Comparison of ENCODE assay signal across 8 cellular contexts in the genomic region with DNA sequence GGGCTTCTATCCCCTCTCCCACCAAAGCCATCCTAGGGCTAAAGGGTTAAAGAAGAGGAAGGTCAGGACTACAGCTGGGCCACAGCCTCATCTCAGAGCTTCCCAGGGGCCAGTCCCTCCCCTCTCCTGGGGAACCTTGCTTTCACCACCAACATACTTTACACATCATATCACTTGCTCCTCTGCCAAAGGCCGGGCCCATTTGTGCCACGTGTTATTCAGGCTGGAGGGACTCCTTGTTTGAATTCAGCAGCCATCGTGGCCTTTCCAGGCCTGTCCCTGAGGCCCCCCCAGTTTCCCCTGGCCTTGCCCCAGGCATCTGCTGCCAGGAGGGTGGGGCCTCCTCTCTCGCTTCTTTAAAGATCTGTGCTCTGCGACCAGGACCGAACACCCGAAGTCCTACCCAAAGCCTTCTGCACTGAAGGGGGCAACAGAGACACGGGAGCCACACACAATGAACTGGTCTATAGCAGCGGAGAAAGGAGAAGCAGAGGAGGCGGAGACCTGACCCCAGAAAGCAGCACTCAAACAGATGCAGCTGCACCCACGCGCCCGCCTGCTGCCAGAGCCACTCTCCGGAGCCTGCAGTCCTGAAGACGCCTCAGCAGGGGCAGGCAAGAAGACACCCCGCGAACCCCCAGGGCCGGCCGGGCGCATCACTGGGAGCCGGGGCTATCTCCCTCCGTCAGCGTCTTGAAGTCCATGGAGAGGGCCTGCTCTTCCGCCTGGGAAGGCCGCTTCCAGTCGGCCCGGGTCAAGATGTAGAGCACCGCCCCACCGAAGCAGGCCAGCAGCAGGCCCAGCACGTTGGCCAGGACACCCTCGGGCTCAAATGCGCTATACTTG. TPM values are rescaled to one million over a fixed set of nuclear protein-coding genes. Genes with fewer than 3 reads are reported as not detected.
A peak's percentile ranks its signal among the peaks of the same experiment; 100 is the strongest.
DNase-seq lines count a peak whose midpoint lies in the region; ATAC-seq, FAIRE-seq and TF ChIP-seq lines count a peak whose summit lies in the region.

No MANE protein-coding gene starts in this region.

- H2BK12ac ChIP-seq in H9 (ENCODE audit: insufficient read length, low read depth, low read length), result no peak overlapping the region

- H3K4me1 ChIP-seq in osteoblast (ENCODE audit: insufficient read depth, low read length) (peaks cover 41% of the 10 kb centered on the region), H9 (ENCODE audit: insufficient read depth, low read length) (no peaks in the 10 kb centered on the region)

- H3K4me2 ChIP-seq in osteoblast (ENCODE audit: insufficient read depth, low read length) (peak overlapping the region; percentile 81), H9 (ENCODE audit: insufficient read depth, insufficient read length, low read length) (no peak overlapping the region)

- no peak overlapping the region for H4K91ac ChIP-seq in H9 (ENCODE audit: insufficient read length, low read depth, low read length)

- no peak overlapping the region for H3K9ac ChIP-seq in H9 (ENCODE audit: extremely low read depth, insufficient read length, low read length)

- TF ChIP-seq CTCF in CD14-positive monocyte (IDR thresholded peaks at IDR 0.05), result no peak
- no peak for TF ChIP-seq CTCF in epithelial cell of esophagus (IDR thresholded peaks at IDR 0.05; ENCODE audit: insufficient read depth, low read depth, low read length, missing control alignments)
- TF ChIP-seq CTCF in osteoblast (IDR thresholded peaks at IDR 0.05; ENCODE audit: extremely low read depth, low read depth, low read length), result no peak
- TF ChIP-seq CTCF in H9 (conservative IDR thresholded peaks at IDR 0.05), result no peak

- peak; percentile 68 for FAIRE-seq in RCC 7860 (lab: Jason Lieb, UNC)

- no peak overlapping the region for H3T11ph ChIP-seq in H9 (ENCODE audit: low read length)

- H3K9me3 Mint-ChIP-seq in CD14-positive monocyte (peaks cover 0 to 3% (median 0%) of the 10 kb centered on the region in 7 donors), H9 (no peaks in the 10 kb centered on the region)

- H3K23me2 ChIP-seq in H9 (ENCODE audit: insufficient read length, low read depth, low read length, poor library complexity, severe bottlenecking), result no peaks in the 10 kb centered on the region

- peaks cover 0 to 4% of the 10 kb centered on the region in 2 donors for H3K36me3 Mint-ChIP-seq in CD14-positive monocyte
- H3K36me3 Mint-ChIP-seq in H9 (ENCODE audit: insufficient read depth in 1 of 3, low read depth in 3 of 3), result peaks cover 6 to 15% (median 6%) of the 10 kb centered on the region in 3 experiments; a peak in 5 of 7 replicates

- H3K27ac ChIP-seq in osteoblast (ENCODE audit: low read depth, low read length), result peak overlapping the region; percentile 99
- H3K27ac ChIP-seq in H9 (ENCODE audit: insufficient read length, low read depth, low read length), result no peak overlapping the region

- no peak overlapping the region for H2BK5ac ChIP-seq in H9 (ENCODE audit: insufficient read length, low read length)

- intact Hi-C loops in CD14-positive monocyte (cut with micrococcal nuclease), result no loop called here

- no peaks in the 10 kb centered on the region for H3K27me3 ChIP-seq in osteoblast (ENCODE audit: insufficient read depth, low read length)
- no peaks in the 10 kb centered on the region for H3K27me3 ChIP-seq in H9 (ENCODE audit: insufficient read depth, low read length)

- no peak overlapping the region for H3K18ac ChIP-seq in H9 (ENCODE audit: insufficient read length, low read depth, low read length)

- H3K4me3 Mint-ChIP-seq in CD14-positive monocyte, result peak overlapping the region; percentile 37 to 67
- no peak overlapping the region for H3K4me3 Mint-ChIP-seq in H9

- H2BK120ac ChIP-seq in H9 (ENCODE audit: low read depth, low read length, poor library complexity, severe bottlenecking), result no peak overlapping the region

- H4K5ac ChIP-seq in H9 (ENCODE audit: insufficient read length, low read depth, low read length), result no peak overlapping the region

- no peak overlapping the region for H4K8ac ChIP-seq in H9 (replicated peaks; ENCODE audit: insufficient read length, low read depth, low read length)

- H3K14ac ChIP-seq in H9 (ENCODE audit: insufficient read depth, low read length), result no peak overlapping the region

- H3K9me3 ChIP-seq in osteoblast (ENCODE audit: low read depth, low read length) (no peaks in the 10 kb centered on the region), H9 (ENCODE audit: control insufficient read depth, low read depth, low read length) (no peaks in the 10 kb centered on the region)

- H3K36me3 ChIP-seq in osteoblast (ENCODE audit: insufficient read depth, low read length), result peaks cover 7% of the 10 kb centered on the region

- H3K27me3 Mint-ChIP-seq in CD14-positive monocyte (ENCODE audit: low read depth in 3 of 3) (peaks cover 4 to 11% (median 6%) of the 10 kb centered on the region in 3 donors), H9 (ENCODE audit: low read depth) (no peaks in the 10 kb centered on the region)

- no peak overlapping the region for H3K4ac ChIP-seq in H9 (ENCODE audit: low read depth, low read length)

- H3K27ac Mint-ChIP-seq in CD14-positive monocyte, result peak overlapping the region in 2 of 7 donors; percentile 30 to 76
- no peak overlapping the region for H3K27ac Mint-ChIP-seq in H9

- no peak overlapping the region for H3K23ac ChIP-seq in H9 (ENCODE audit: insufficient read length, low read depth, low read length)

- H3K56ac ChIP-seq in H9 (ENCODE audit: insufficient read length, low read depth, low read length), result no peak overlapping the region

- H2BK15ac ChIP-seq in H9 (ENCODE audit: low read depth, low read length), result no peak overlapping the region

- H2AFZ ChIP-seq in osteoblast (ENCODE audit: low read length) (no peak overlapping the region), H9 (ENCODE audit: low read length) (no peak overlapping the region)

- WGBS in H9 (ENCODE audit: extremely low coverage, insufficient read length, low lambda C conversion rate), result no CpG with 5 or more reads among the region's 32 CpGs

- ATAC-seq in GM19397 (IDR thresholded peaks at IDR 0.05; ENCODE audit: unreplicated experiment), result no peak

- no peaks in the 10 kb centered on the region for H3K79me1 ChIP-seq in H9 (ENCODE audit: insufficient read depth, low read depth, low read length, poor library complexity, severe bottlenecking)

- H4K20me1 ChIP-seq in osteoblast (ENCODE audit: insufficient read depth, low read length), result peaks cover 2% of the 10 kb centered on the region
- no peaks in the 10 kb centered on the region for H4K20me1 ChIP-seq in H9 (ENCODE audit: control insufficient read depth, insufficient read depth, insufficient read length)

- H2BK20ac ChIP-seq in H9 (ENCODE audit: low read depth, low read length, poor library complexity, severe bottlenecking), result no peak overlapping the region

- no peak overlapping the region for H3K4me3 ChIP-seq in epithelial cell of esophagus (ENCODE audit: low read length)
- peak overlapping the region; percentile 54 for H3K4me3 ChIP-seq in osteoblast (ENCODE audit: insufficient read depth, low read length)

- peaks cover 33% of the 10 kb centered on the region for H3K4me1 Mint-ChIP-seq in CD14-positive monocyte
- H3K4me1 Mint-ChIP-seq in H9, result peaks cover 11 to 30% of the 10 kb centered on the region in 2 experiments

- DNase-seq in CD14-positive monocyte (ENCODE audit: low spot score) (no peak), RCC 7860 (ENCODE audit: low spot score) (peak; percentile 78), epithelial cell of esophagus (ENCODE audit: low read depth) (peak; percentile 63), osteoblast (ENCODE audit: insufficient read length, low spot score, missing footprints) (peak; percentile 99), NCI-H1436 treated with DMSO at 0.1 percent for 48 hours (lab: John Stamatoyannopoulos, UW) (no peak), DMS153 treated with DMSO at 0.1 percent for 48 hours (lab: John Stamatoyannopoulos, UW; ENCODE audit: unreplicated experiment) (no peak), H9 (no peak)

- H3K79me2 ChIP-seq in osteoblast (ENCODE audit: insufficient read depth, low read length) (no peaks in the 10 kb centered on the region), H9 (ENCODE audit: insufficient read depth, low read length) (no peaks in the 10 kb centered on the region)

- no peak overlapping the region for H2AK5ac ChIP-seq in H9 (ENCODE audit: insufficient read length, low read length)

RNA-seq across cellular contexts. Expression of a gene that starts 12.1 kb away (rescaled TPM):
- 1 to 10 TPM; 5.2 to 8.3 TPM for polyA plus RNA-seq in CD14-positive monocyte
- total RNA-seq in osteoblast (32.2 and 33.6 TPM in 2 replicates), H9 (2021) (20.7 and 21.8 TPM in 2 replicates)

RNA-seq across cellular contexts. Expression of a gene that starts 42.9 kb away (rescaled TPM):
- not detected for polyA plus RNA-seq in CD14-positive monocyte
- total RNA-seq in osteoblast (10.1 and 17.7 TPM in 2 replicates), H9 (2021) (4.8 and 5.4 TPM in 2 replicates)

Comparison
In these comparisons a context has a peak if more than half of its experiments do, and no peak if none do; other contexts are left out.
1. DNase-seq: peak in RCC 7860 (single experiment), epithelial cell of esophagus (single experiment) and osteoblast (single experiment); none in CD14-positive monocyte (single experiment), NCI-H1436 treated with DMSO at 0.1 percent for 48 hours (single experiment), DMS153 treated with DMSO at 0.1 percent for 48 hours (single experiment) and H9 (single experiment).
2. H3K4me3 Mint-ChIP-seq: peak in CD14-positive monocyte (2 of 2); none in H9 (0 of 2).